13 cellular contexts compared by ENCODE assay signal in the genomic region with DNA sequence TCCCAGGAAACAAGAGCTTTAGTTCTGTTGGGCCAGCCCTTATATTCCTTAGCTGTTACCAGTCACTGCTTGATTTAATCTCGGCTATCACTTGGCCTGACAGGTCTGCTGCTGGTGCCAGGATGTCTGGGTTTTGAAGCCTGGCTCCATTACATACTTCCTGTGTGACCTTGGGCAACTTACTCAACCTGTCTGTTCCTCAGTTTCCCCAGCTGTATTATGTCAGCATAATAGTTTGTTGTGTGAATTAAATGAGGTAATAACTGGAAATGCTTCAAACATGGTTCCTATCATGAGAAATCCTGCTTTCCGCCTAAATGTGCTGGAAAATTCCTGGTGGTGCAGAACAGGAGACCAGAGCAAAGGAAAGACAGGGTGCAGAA. TPM values are rescaled to one million over a fixed set of nuclear protein-coding genes. Genes with fewer than 3 reads are reported as not detected.
DNase-seq lines count a peak whose midpoint lies in the region; ATAC-seq and TF ChIP-seq lines count a peak whose summit lies in the region.
"Had no signal": no experiment of that assay in that cellular context is flagged by ENCODE, and none has a peak within 500 bp of the region (broad histone marks: within the 10 kb centered on the region; RNA-seq: fewer than 3 reads in every experiment).

No MANE protein-coding gene starts in this region.

- RAD21 ChIA-PET in HCT116 (lab: Charles Lee; ENCODE audit: low non-redundant PET in 1 of 2, low total read pairs in 2 of 2, uncharacterized antibody in 2 of 2, unreplicated experiment in 2 of 2), result interaction anchor here in 1 of 2 experiments (1.3 kb wide), 1 partner anchor 308 kb away, joined by 5 read pairs; no protein-coding TSS in a partner anchor

- no peak for TF ChIP-seq RAD21 in HCT116 (IDR thresholded peaks at IDR 0.05; ENCODE audit: low read depth)

- no peaks in the 10 kb centered on the region for H3K9me3 Mint-ChIP-seq in activated CD8-positive, alpha-beta T cell treated with anti-CD3 and anti-CD28 coated beads, Interleukin-2, amount 10 ng/mL, durations not matched to agents 7 days and 5 days (ENCODE audit: insufficient read depth)
- H3K9me3 Mint-ChIP-seq: memory B cell had no signal

- DNase-seq in A172 (ENCODE audit: low spot score), result peak; percentile 54
- no peak for DNase-seq in HCT116 (ENCODE audit: low read depth, low spot score)
- DNase-seq in right lobe of liver, result no peak
- DNase-seq in NCI-H146 treated with DMSO at 0.1 percent for 48 hours (lab: John Stamatoyannopoulos, UW; ENCODE audit: unreplicated experiment), result no peak
- DNase-seq in activated CD8-positive, alpha-beta T cell treated with anti-CD3 and anti-CD28 coated beads, Interleukin-2, amount 10 ng/mL, durations not matched to agents 7 days and 5 days, result no peak
- no peak for DNase-seq in T-helper 9 cell
- DNase-seq: NCI-H1048 had no signal

- no peak overlapping the region for H3K4me3 Mint-ChIP-seq in activated CD8-positive, alpha-beta T cell treated with anti-CD3 and anti-CD28 coated beads, Interleukin-2, amount 10 ng/mL, durations not matched to agents 7 days and 5 days

- peak; percentile 39; the same call in 1 of the 2 replicates for ATAC-seq in HCT116
- no peak for ATAC-seq in right lobe of liver
- no peak for ATAC-seq in HG02798 (IDR thresholded peaks at IDR 0.05; ENCODE audit: poor library complexity, unreplicated experiment)
- ATAC-seq in activated CD8-positive, alpha-beta T cell treated with anti-CD3 and anti-CD28 coated beads, Interleukin-2, amount 10 ng/mL, durations not matched to agents 7 days and 5 days, result no peak

- peak overlapping the region; percentile 88 for H3K4me2 ChIP-seq in HCT116 (ENCODE audit: low read length)
- H3K4me2 ChIP-seq: BLaER1 had no signal

- no peaks in the 10 kb centered on the region for H3K9me2 ChIP-seq in HCT116 (ENCODE audit: insufficient read depth)

- CTCF ChIA-PET in HCT116 (lab: Charles Lee), result interaction anchor here (1.1 to 2.4 kb wide), 8 partner anchors 9 to 308 kb away, joined by 3 to 17 read pairs (median 6); a partner anchor contains a TSS
- CTCF ChIA-PET in activated CD8-positive, alpha-beta T cell treated with anti-CD3 and anti-CD28 coated beads, Interleukin-2, amount 10 ng/mL, durations not matched to agents 7 days and 5 days (lab: Charles Lee), result interaction anchor here (1.0 to 2.4 kb wide), 14 partner anchors 10 to 264 kb away, joined by 3 to 16 read pairs (median 4); no protein-coding TSS in a partner anchor

- H3K4me3 ChIP-seq in HCT116 (replicated peaks in 1 of 2; ENCODE audit: low read depth in 1 of 2, low read length in 2 of 2), result peak overlapping the region in 1 of 2 experiments; percentile 53; a peak in 3 of 4 replicates
- H3K4me3 ChIP-seq in right lobe of liver, result peak overlapping the region in 1 of 3 donors; percentile 2
- H3K4me3 ChIP-seq: BLaER1 had no signal

- peak overlapping the region; percentile 52 for H3K9ac ChIP-seq in HCT116 (ENCODE audit: low read length)
- H3K9ac ChIP-seq: BLaER1 had no signal

- H3K9me3 ChIP-seq in HCT116 (ENCODE audit: control insufficient read depth in 1 of 2, insufficient read depth in 1 of 2, low read depth in 1 of 2, low read length in 2 of 2) (no peaks in the 10 kb centered on the region), right lobe of liver (no peaks in the 10 kb centered on the region)
- H3K9me3 ChIP-seq: BLaER1 had no signal

- WGBS in right lobe of liver (ENCODE audit: insufficient coverage, low coverage, low lambda C conversion rate, missing lambda C conversion rate), result 40% methylated on average over 2 of the region's 2 CpGs

- H2AFZ ChIP-seq in HCT116 (ENCODE audit: low read depth, low read length, poor library complexity, severe bottlenecking), result peak overlapping the region; percentile 50

- intact Hi-C loops in HCT116 (cut with micrococcal nuclease), result no loop called here
- intact Hi-C loops in right lobe of liver (cut with DNase I), result no loop called here

- H3K27me3 ChIP-seq in HCT116 (ENCODE audit: insufficient read depth, low read length) (no peaks in the 10 kb centered on the region), right lobe of liver (no peaks in the 10 kb centered on the region)

- H3K36me3 ChIP-seq in HCT116 (ENCODE audit: control insufficient read depth in 1 of 2, insufficient read depth in 2 of 2, low read length in 2 of 2) (no peaks in the 10 kb centered on the region), right lobe of liver (no peaks in the 10 kb centered on the region)
- H3K36me3 ChIP-seq: BLaER1 had no signal

- peaks cover 12% of the 10 kb centered on the region for H3K4me1 Mint-ChIP-seq in activated CD8-positive, alpha-beta T cell treated with anti-CD3 and anti-CD28 coated beads, Interleukin-2, amount 10 ng/mL, durations not matched to agents 7 days and 5 days (ENCODE audit: low read depth)

- H3K79me2 ChIP-seq in HCT116 (ENCODE audit: insufficient read depth, low read length), result no peaks in the 10 kb centered on the region

- H3K4me1 ChIP-seq in HCT116 (ENCODE audit: control insufficient read depth in 1 of 2, insufficient read depth in 2 of 2, low read length in 2 of 2), result peaks cover 25 to 43% of the 10 kb centered on the region in 2 experiments
- peaks cover 0 to 13% (median 7%) of the 10 kb centered on the region in 4 donors for H3K4me1 ChIP-seq in right lobe of liver

- POLR2A ChIA-PET in HCT116 (lab: Charles Lee), result interaction anchor here (1.3 kb wide), 1 partner anchor 18 kb away, joined by 3 read pairs; no protein-coding TSS in a partner anchor
- POLR2A ChIA-PET in activated CD8-positive, alpha-beta T cell treated with anti-CD3 and anti-CD28 coated beads, Interleukin-2, amount 10 ng/mL, durations not matched to agents 7 days and 5 days (lab: Charles Lee), result no interaction called here

- no peaks in the 10 kb centered on the region for H3K36me3 Mint-ChIP-seq in activated CD8-positive, alpha-beta T cell treated with anti-CD3 and anti-CD28 coated beads, Interleukin-2, amount 10 ng/mL, durations not matched to agents 7 days and 5 days (ENCODE audit: low read depth)
- H3K36me3 Mint-ChIP-seq: memory B cell had no signal

- no TSS peak for BruUV-seq in HCT116 (replicated peaks; lab: Mats Ljungman, UMichigan)

- no peaks in the 10 kb centered on the region for H4K20me1 ChIP-seq in HCT116 (ENCODE audit: insufficient read depth)
- H4K20me1 ChIP-seq: BLaER1 had no signal

- no peak for TF ChIP-seq POLR2A in HCT116 (IDR thresholded peaks at IDR 0.05; ENCODE audit: borderline replicate concordance, extremely low read depth, insufficient read depth, insufficient read length)
- TF ChIP-seq POLR2A in right lobe of liver (IDR thresholded peaks at IDR 0.05), result no peak

- peaks cover 42% of the 10 kb centered on the region for H3K27me3 Mint-ChIP-seq in activated CD8-positive, alpha-beta T cell treated with anti-CD3 and anti-CD28 coated beads, Interleukin-2, amount 10 ng/mL, durations not matched to agents 7 days and 5 days (ENCODE audit: low read depth)

- H3K27ac ChIP-seq in HCT116 (ENCODE audit: low read depth, low read length), result peak overlapping the region; percentile 59
- peak overlapping the region; percentile 71 for H3K27ac ChIP-seq in angular gyrus (ENCODE audit: low read depth, low read length)
- H3K27ac ChIP-seq in right lobe of liver, result peak overlapping the region in 2 of 3 donors; percentile 5 to 27
- H3K27ac ChIP-seq: BLaER1, skin epidermis had no signal

- H3K27ac Mint-ChIP-seq in activated CD8-positive, alpha-beta T cell treated with anti-CD3 and anti-CD28 coated beads, Interleukin-2, amount 10 ng/mL, durations not matched to agents 7 days and 5 days, result no peak overlapping the region
- H3K27ac Mint-ChIP-seq: memory B cell had no signal

- TF ChIP-seq CTCF in HCT116 (IDR thresholded peaks at IDR 0.05 in 2 of 3, conservative IDR thresholded peaks at IDR 0.05 in 1 of 3; ENCODE audit: borderline replicate concordance in 1 of 3, insufficient read depth in 1 of 3, low read depth in 2 of 3, low read length in 2 of 3) (no peak), right lobe of liver (IDR thresholded peaks at IDR 0.05) (no peak)

TF ChIP-seq in HCT116, 20 proteins besides CTCF, POLR2A, EP300 and RAD21:
- TF ChIP-seq SP1 (IDR thresholded peaks at IDR 0.05; ENCODE audit: low read depth), result 0 out of 2 replicates have a peak, but pooled peaks have one; percentile 12
- no peak for TF ChIP-seq SIN3A (IDR thresholded peaks at IDR 0.05; ENCODE audit: low read depth)
- no peak for TF ChIP-seq CEBPB (IDR thresholded peaks at IDR 0.05; ENCODE audit: low read depth)
- TF ChIP-seq, protein P1, sequence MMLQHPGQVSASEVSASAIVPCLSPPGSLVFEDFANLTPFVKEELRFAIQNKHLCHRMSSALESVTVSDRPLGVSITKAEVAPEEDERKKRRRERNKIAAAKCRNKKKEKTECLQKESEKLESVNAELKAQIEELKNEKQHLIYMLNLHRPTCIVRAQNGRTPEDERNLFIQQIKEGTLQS (IDR thresholded peaks at IDR 0.05), result no peak
- no peak for TF ChIP-seq YY1 (IDR thresholded peaks at IDR 0.05; ENCODE audit: extremely low read depth, insufficient replicate concordance, low read depth, low read length)
- no peak for TF ChIP-seq CBX3 (IDR thresholded peaks at IDR 0.05; ENCODE audit: low read depth)
- no peak for TF ChIP-seq SRF (IDR thresholded peaks at IDR 0.05; ENCODE audit: low read depth)
- no peak for TF ChIP-seq FOSL1 (IDR thresholded peaks at IDR 0.05; ENCODE audit: low read depth)
TF ChIP-seq in HCT116: peak in this region for 1.

RNA-seq across cellular contexts. Expression of a gene that starts 50.6 kb away (rescaled TPM):
- not detected in 2 replicates for total RNA-seq in A172 (2014; rRNA removed; shearing (Covaris generic))
- total RNA-seq in HCT116 (2021; ENCODE audit: unreplicated experiment) (not detected), right lobe of liver (not detected)
- 0.20 TPM in 1 of 2 replicates, not detected in the other for polyA plus RNA-seq in HCT116 (2012)
- not detected for total RNA-seq in activated CD8-positive, alpha-beta T cell treated with anti-CD3 and anti-CD28 coated beads, Interleukin-2, amount 10 ng/mL, durations not matched to agents 7 days and 5 days
- total RNA-seq: H7 had no signal

RNA-seq across cellular contexts. Expression of a gene that starts 54.1 kb away (rescaled TPM):
- total RNA-seq in A172 (2014; rRNA removed; shearing (Covaris generic)), result 3.1 and 4.6 TPM in 2 replicates
- total RNA-seq in HCT116 (2021; ENCODE audit: unreplicated experiment) (37.5 TPM), right lobe of liver (1 to 10 TPM in 2 of 6 experiments, under 1 TPM in 4; 0.39 to 4.9 (median 0.59) TPM)
- 29.7 and 31.5 TPM in 2 replicates for polyA plus RNA-seq in HCT116 (2012)
- under 1 TPM in 1 of 2 experiments, not detected in 1; 0.11 TPM for total RNA-seq in activated CD8-positive, alpha-beta T cell treated with anti-CD3 and anti-CD28 coated beads, Interleukin-2, amount 10 ng/mL, durations not matched to agents 7 days and 5 days

Comparison
In these comparisons a context has a peak if more than half of its experiments do, and no peak if none do; other contexts are left out.
1. H3K27ac ChIP-seq: peak in every context shown above with its lines; median percentile 71 in angular gyrus; 59 in HCT116; 16 in right lobe of liver.